ENCODE assay signal across 8 cellular contexts in the genomic region with DNA sequence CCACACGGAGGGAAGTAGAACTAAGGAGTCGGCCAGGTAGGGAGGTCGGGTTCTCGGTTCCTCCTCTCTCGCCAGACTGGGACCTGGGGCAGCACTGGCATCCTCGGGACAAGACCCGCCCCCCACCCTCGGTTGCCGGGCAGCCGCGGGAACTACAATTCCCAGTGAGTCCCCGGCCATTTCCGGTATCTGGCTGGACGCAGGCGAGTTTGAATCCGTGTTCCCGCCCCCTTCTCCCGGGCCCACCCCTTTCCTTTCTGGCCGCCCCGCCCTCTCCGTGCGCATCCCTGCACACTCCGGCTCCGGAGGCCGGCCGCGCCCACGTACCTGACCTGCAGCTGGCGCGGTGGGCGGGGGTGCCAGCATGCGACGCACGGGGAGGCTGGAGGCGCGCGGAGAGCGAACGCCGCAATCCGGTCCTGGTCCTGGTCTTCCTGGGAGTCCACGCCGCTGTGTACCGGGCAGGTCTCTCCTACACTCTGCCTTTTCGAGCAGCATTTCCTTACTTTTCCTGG. TPM values are rescaled to one million over a fixed set of nuclear protein-coding genes. Genes with fewer than 3 reads are reported as not detected.
A peak's percentile ranks its signal among the peaks of the same experiment; 100 is the strongest.
DNase-seq lines count a peak whose midpoint lies in the region; ATAC-seq, FAIRE-seq and TF ChIP-seq lines count a peak whose summit lies in the region.

No MANE protein-coding gene starts in this region.

- no peaks in the 10 kb centered on the region for H3K9me3 ChIP-seq in liver (ENCODE audit: control insufficient read depth in 4 of 4, low read length in 3 of 4)

- no peak for TF ChIP-seq RAD21 in liver (IDR thresholded peaks at IDR 0.05)

- peaks cover 2 to 5% (median 3%) of the 10 kb centered on the region in 4 donors for H3K4me1 ChIP-seq in liver (ENCODE audit: control insufficient read depth in 4 of 4, insufficient read depth in 4 of 4, low read length in 3 of 4)

- under 1% methylated on average over 45 of the region's 45 CpGs for WGBS in liver

- DNase-seq in AG20443 (ENCODE audit: low spot score) (peak; percentile 92), GM19239 (ENCODE audit: insufficient read length, low spot score) (peak; percentile 53), NCI-H510A (lab: John Stamatoyannopoulos, UW) (peak; percentile 84), dorsolateral prefrontal cortex (peak; percentile 71 to 91 (median 86))
- DNase-seq in activated CD4-positive, alpha-beta T cell treated with anti-CD3 and anti-CD28 coated beads for 48 hours: peak; percentile 79
- peak; percentile 51 to 63 for DNase-seq in stimulated activated CD4-positive, alpha-beta T cell treated with anti-CD3 and anti-CD28 coated beads, Interleukin-2, amount 100 ng/mL, for 48 hours

- ATAC-seq in HG03378 (IDR thresholded peaks at IDR 0.05; ENCODE audit: unreplicated experiment): peak; percentile 31

- no peaks in the 10 kb centered on the region for H3K36me3 ChIP-seq in liver (ENCODE audit: control insufficient read depth in 4 of 4, insufficient read depth in 3 of 4, low read depth in 1 of 4, low read length in 3 of 4)

- FAIRE-seq in GM19239 (lab: Jason Lieb, UNC): peak; percentile 66

- H3K9ac ChIP-seq in liver (ENCODE audit: low read depth in 1 of 2, low read length in 2 of 2): peak overlapping the region; percentile 42 to 47

- peak overlapping the region in 54 of 59 donors; percentile 25 to 89 (median 78) for H3K27ac ChIP-seq in dorsolateral prefrontal cortex
- peak overlapping the region; percentile 65 to 83 for H3K27ac ChIP-seq in liver (ENCODE audit: low read depth in 1 of 2, low read length in 2 of 2)

- intact Hi-C loops in dorsolateral prefrontal cortex (cut with DNase I): loop anchor here (5.0 to 10.0 kb wide), 2 partner anchors 300 to 302 kb away; partner anchors contain the start of gene IGBP1 (in 2 of the 2)

- H3K27me3 ChIP-seq in dorsolateral prefrontal cortex (peaks cover 0 to 80% (median 24%) of the 10 kb centered on the region in 45 donors), liver (ENCODE audit: control insufficient read depth in 4 of 4, insufficient read depth in 4 of 4, low read length in 3 of 4) (no peaks in the 10 kb centered on the region)

- peak overlapping the region; percentile 39 to 81 (median 67) for H3K4me3 ChIP-seq in dorsolateral prefrontal cortex
- H3K4me3 ChIP-seq in liver (ENCODE audit: low read depth in 1 of 3, low read length in 3 of 3): peak overlapping the region; percentile 42 to 83 (median 67)

- no peak for TF ChIP-seq CTCF in dorsolateral prefrontal cortex (IDR thresholded peaks at IDR 0.05 in 54 of 56, conservative IDR thresholded peaks at IDR 0.05 in 2 of 56; ENCODE audit: low read depth in 1 of 56, partially characterized antibody in 56 of 56)
- TF ChIP-seq CTCF in liver (IDR thresholded peaks at IDR 0.05; ENCODE audit: low read depth, low read length, missing input control): no peak

TF ChIP-seq in liver, 16 proteins besides CTCF, POLR2A, EP300 and RAD21:
- no peak for TF ChIP-seq HNF4G (IDR thresholded peaks at IDR 0.05)
- TF ChIP-seq FOXA2 (IDR thresholded peaks at IDR 0.05): no peak
- TF ChIP-seq YY1 (IDR thresholded peaks at IDR 0.05): peak; percentile 32
- no peak for TF ChIP-seq NR2F2 (IDR thresholded peaks at IDR 0.05)
- TF ChIP-seq MAX (IDR thresholded peaks at IDR 0.05): no peak
- no peak for TF ChIP-seq FOXA1 (IDR thresholded peaks at IDR 0.05)
- TF ChIP-seq GABPA (IDR thresholded peaks at IDR 0.05 in 1 of 2, conservative IDR thresholded peaks at IDR 0.05 in 1 of 2): peak; percentile 39 to 76

RNA-seq across cellular contexts. Expression of gene DLG3, which starts 10.2 kb away (rescaled TPM):
- total RNA-seq in dorsolateral prefrontal cortex (10 to 100 TPM; 14.3 to 83.4 (median 53.5) TPM), liver (1 to 10 TPM; 2.8 to 6.5 TPM)
- polyA plus RNA-seq in liver: under 1 TPM; 0.57 to 0.65 TPM

RNA-seq across cellular contexts. Expression of gene GDPD2, which starts 11.3 kb away (rescaled TPM):
- total RNA-seq in dorsolateral prefrontal cortex: 10 to 100 TPM in 12 of 120 experiments, 1 to 10 TPM in 107, under 1 TPM in 1; 0.74 to 14.8 (median 6.0) TPM
- total RNA-seq in liver: not detected
- polyA plus RNA-seq in liver: not detected

Comparison
In these comparisons a context has a peak if more than half of its experiments do, and no peak if none do; other contexts are left out.
1. Peak in every context shown above with its lines: DNase-seq, ATAC-seq, H3K4me3 ChIP-seq and H3K27ac ChIP-seq.